ENCODE assay signal across 1 cellular context in genomic region chr7:138729444-138729843, GRCh38.
TF ChIP-seq lines count a peak whose summit lies in the region.

No MANE protein-coding gene starts in this region.

TF ChIP-seq in K562, 482 proteins besides CTCF, POLR2A, EP300 and RAD21:
- TF ChIP-seq CREBBP (IDR thresholded peaks at IDR 0.05; ENCODE audit: low read depth, low read length) (no peak), HOXB6 (CRISPR knock-in tag; IDR thresholded peaks at IDR 0.05; ENCODE audit: borderline replicate concordance) (no peak), TFAM (CRISPR knock-in tag; conservative IDR thresholded peaks at IDR 0.05) (no peak), SP2 (IDR thresholded peaks at IDR 0.05; ENCODE audit: extremely low read depth, low read depth, low read length, poor library complexity, severe bottlenecking) (no peak), ZNF57 (CRISPR knock-in tag; IDR thresholded peaks at IDR 0.05) (no peak), CREB5 (CRISPR knock-in tag; IDR thresholded peaks at IDR 0.05) (no peak), MCM3 (IDR thresholded peaks at IDR 0.05) (no peak), ATF3 (IDR thresholded peaks at IDR 0.05) (0 out of 2 replicates have a peak, but pooled peaks have one; percentile 29), ATF3 (CRISPR knock-in tag; conservative IDR thresholded peaks at IDR 0.05) (no peak), FOSL1 (tag; conservative IDR thresholded peaks at IDR 0.05) (peak; percentile 60), NCOA4 (IDR thresholded peaks at IDR 0.05; ENCODE audit: partially characterized antibody) (no peak), ZNF316 (IDR thresholded peaks at IDR 0.05) (no peak)
TF ChIP-seq in K562: peak in this region for 2.
